In the genomic region with DNA sequence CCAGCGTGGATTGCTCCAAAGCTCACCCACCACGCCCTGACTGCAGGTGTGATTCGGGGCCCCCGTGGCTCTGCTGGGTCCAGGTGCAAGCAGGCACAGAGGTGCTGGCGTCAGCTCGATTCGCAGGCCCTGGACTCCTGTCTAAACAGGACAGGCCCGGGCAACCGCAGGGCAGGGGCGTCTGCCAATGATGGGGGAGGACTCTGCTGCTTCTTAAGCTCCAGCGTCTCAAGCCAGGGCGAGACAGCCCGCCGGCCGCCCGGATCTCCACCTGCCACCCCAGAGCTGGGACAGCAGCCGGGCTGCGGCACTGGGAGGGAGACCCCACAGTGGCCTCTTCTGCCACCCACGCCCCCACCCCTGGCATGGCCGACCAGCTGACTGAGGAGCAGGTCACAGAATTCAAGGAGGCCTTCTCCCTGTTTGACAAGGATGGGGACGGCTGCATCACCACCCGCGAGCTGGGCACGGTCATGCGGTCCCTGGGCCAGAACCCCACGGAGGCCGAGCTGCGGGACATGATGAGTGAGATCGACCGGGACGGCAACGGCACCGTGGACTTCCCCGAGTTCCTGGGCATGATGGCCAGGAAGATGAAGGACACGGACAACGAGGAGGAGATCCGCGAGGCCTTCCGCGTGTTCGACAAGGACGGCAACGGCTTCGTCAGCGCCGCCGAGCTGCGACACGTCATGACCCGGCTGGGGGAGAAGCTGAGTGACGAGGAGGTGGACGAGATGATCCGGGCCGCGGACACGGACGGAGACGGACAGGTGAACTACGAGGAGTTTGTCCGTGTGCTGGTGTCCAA, we compare ENCODE assay signal across 16 cellular contexts. TPM values are rescaled to one million over a fixed set of nuclear protein-coding genes. Genes with fewer than 3 reads are reported as not detected.
DNase-seq lines count a peak whose midpoint lies in the region; ATAC-seq and TF ChIP-seq lines count a peak whose summit lies in the region.
"Had no signal": no experiment of that assay in that cellular context is flagged by ENCODE, and none has a peak within 500 bp of the region (broad histone marks: within the 10 kb centered on the region; RNA-seq: fewer than 3 reads in every experiment).

A gene (plus strand): TSS at position 241 of the 811 bp plus-strand sequence. CDS start 125 bp downstream, at position 366.

- no peaks in the 10 kb centered on the region for H3K27me3 Mint-ChIP-seq in neural crest cell (ENCODE audit: low read depth)

- H3K9me3 ChIP-seq in BLaER1 treated with 17β-estradiol and CSF1 and Interleukin-3, amounts not matched to agents 10 nM and 100 nM (replicated peaks in 1 of 11), result no peaks in the 10 kb centered on the region
- H3K9me3 ChIP-seq: thoracic aorta had no signal

- H3K27me3 ChIP-seq in BLaER1 treated with 17β-estradiol and CSF1 and Interleukin-3, amounts not matched to agents 10 nM and 100 nM, result no peaks in the 10 kb centered on the region

- no peak within 1 kb of the TSS for H3K27ac ChIP-seq in BLaER1 treated with 17β-estradiol and CSF1 and Interleukin-3, amounts not matched to agents 10 nM and 100 nM
- no peak within 1 kb of the TSS for H3K27ac ChIP-seq in coronary artery
- H3K27ac ChIP-seq: thoracic aorta had no signal

- H3K4me1 Mint-ChIP-seq in neural crest cell, result peaks cover 6% of the 10 kb centered on the region
- H3K4me1 Mint-ChIP-seq: T-cell had no signal

- H3K9ac ChIP-seq in BLaER1 treated with 17β-estradiol and CSF1 and Interleukin-3, amounts not matched to agents 10 nM and 100 nM, result no peak within 1 kb of the TSS

- H3K9me3 Mint-ChIP-seq in neural crest cell, result no peaks in the 10 kb centered on the region
- H3K9me3 Mint-ChIP-seq: T-cell had no signal

- no peaks in the 10 kb centered on the region for H3K36me3 Mint-ChIP-seq in neural crest cell (ENCODE audit: low read depth)
- H3K36me3 Mint-ChIP-seq: T-cell had no signal

- H3K4me3 Mint-ChIP-seq in neural crest cell, result no peak within 1 kb of the TSS
- H3K4me3 Mint-ChIP-seq: T-cell had no signal

- TF ChIP-seq CTCF in coronary artery (IDR thresholded peaks at IDR 0.05), result no peak
- no peak for TF ChIP-seq CTCF in neural crest cell (conservative IDR thresholded peaks at IDR 0.05)

- peak within 1 kb of the TSS; percentile 79 for H3K27ac Mint-ChIP-seq in neural crest cell (ENCODE audit: unreplicated experiment)
- H3K27ac Mint-ChIP-seq: T-cell had no signal

- H3K4me3 ChIP-seq in BLaER1 treated with 17β-estradiol and CSF1 and Interleukin-3, amounts not matched to agents 10 nM and 100 nM, result no peak within 1 kb of the TSS
- H3K4me3 ChIP-seq in coronary artery, result no peak within 1 kb of the TSS
- H3K4me3 ChIP-seq: thoracic aorta had no signal

- DNase-seq in NCI-H128 (lab: John Stamatoyannopoulos, UW; ENCODE audit: unreplicated experiment) (peak; percentile 12), coronary artery (ENCODE audit: low spot score) (peak; percentile 59), neural crest cell (ENCODE audit: low read depth, low spot score) (no peak), NCI-H1417 (lab: John Stamatoyannopoulos, UW) (no peak)
- DNase-seq: activated CD4-positive, CD25-positive, alpha-beta regulatory T cell treated with anti-CD3 and anti-CD28 coated beads, Interleukin-2, amount 50 U/mL, for 72 hours; cortex of kidney; NCI-H446 treated with DMSO at 0.1 percent for 48 hours; PC-3; T-cell had no signal

- no peak for ATAC-seq in HG03095 (IDR thresholded peaks at IDR 0.05; ENCODE audit: unreplicated experiment)
- no peak for ATAC-seq in GM21360 (IDR thresholded peaks at IDR 0.05; ENCODE audit: unreplicated experiment)
- ATAC-seq in HG02840 (IDR thresholded peaks at IDR 0.05; ENCODE audit: low FRiP score, unreplicated experiment), result no peak
- ATAC-seq: PC-3, T-cell had no signal

- peaks cover 0 to 9% (median 7%) of the 10 kb centered on the region in 10 experiments; a peak in 10 of 20 replicates for H3K4me1 ChIP-seq in BLaER1 treated with 17β-estradiol and CSF1 and Interleukin-3, amounts not matched to agents 10 nM and 100 nM

- no peaks in the 10 kb centered on the region for H3K36me3 ChIP-seq in BLaER1 treated with 17β-estradiol and CSF1 and Interleukin-3, amounts not matched to agents 10 nM and 100 nM
- H3K36me3 ChIP-seq: thoracic aorta had no signal

- peak within 1 kb of the TSS in 7 of 11 experiments; percentile 9 to 40 (median 34); a peak in 8 of 22 replicates for H3K4me2 ChIP-seq in BLaER1 treated with 17β-estradiol and CSF1 and Interleukin-3, amounts not matched to agents 10 nM and 100 nM

- no peaks in the 10 kb centered on the region for H4K20me1 ChIP-seq in BLaER1 treated with 17β-estradiol and CSF1 and Interleukin-3, amounts not matched to agents 10 nM and 100 nM

RNA-seq across cellular contexts. Expression of the gene that starts here (rescaled TPM):
- not detected in 2 replicates for total RNA-seq in neural crest cell
- total RNA-seq: fibroblast of lung, osteocyte, PC-3, T-cell, thoracic aorta had no signal

Comparison
In these comparisons a context has a peak if more than half of its experiments do, and no peak if none do; other contexts are left out.
1. DNase-seq: peak in NCI-H128 (single experiment) and coronary artery (single experiment); none in neural crest cell (single experiment) and NCI-H1417 (0 of 3).